Comparison of ENCODE assay signal across 8 cellular contexts in the genomic region with DNA sequence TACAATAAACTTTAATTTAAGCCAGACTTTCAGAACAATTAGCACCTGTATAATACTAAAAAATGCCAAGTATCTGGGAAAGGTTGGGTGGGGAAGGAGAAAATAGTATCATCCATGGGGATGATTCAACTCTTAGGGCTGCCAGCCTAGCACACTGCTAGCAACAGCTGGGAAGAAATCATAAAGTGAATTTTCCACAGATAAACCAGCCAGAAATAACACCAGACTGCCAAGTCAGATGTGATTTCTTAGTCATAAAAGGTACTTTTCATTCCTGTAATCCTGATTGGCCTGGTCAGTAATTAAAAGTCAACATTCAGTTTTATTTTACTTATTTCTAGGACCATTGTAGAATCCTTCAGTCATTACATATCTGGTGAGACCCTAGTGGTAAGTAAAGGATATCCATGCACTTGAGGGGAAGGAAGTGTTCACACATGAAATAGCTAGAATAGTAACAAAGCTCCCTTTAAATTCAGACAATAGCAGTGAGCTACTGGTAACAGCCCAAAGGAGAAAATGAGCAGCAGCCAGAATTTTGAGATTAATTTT. TPM values are rescaled to one million over a fixed set of nuclear protein-coding genes. Genes with fewer than 3 reads are reported as not detected.
DNase-seq lines count a peak whose midpoint lies in the region; ATAC-seq and TF ChIP-seq lines count a peak whose summit lies in the region.

No MANE protein-coding gene starts in this region.

- DNase-seq in osteocyte (ENCODE audit: extremely low spot score, unreplicated experiment) = no peak
- DNase-seq in NCI-H1436 (lab: John Stamatoyannopoulos, UW) = no peak
- no peak for DNase-seq in RPMI8226
- DNase-seq in DMS53 (lab: John Stamatoyannopoulos, UW) = no peak

- peak; percentile 40 for TF ChIP-seq CTCF in osteocyte (IDR thresholded peaks at IDR 0.05)

- ATAC-seq in GM18502 (IDR thresholded peaks at IDR 0.05; ENCODE audit: poor library complexity, unreplicated experiment) (peak; percentile 18), HG03196 (IDR thresholded peaks at IDR 0.05; ENCODE audit: unreplicated experiment) (no peak)

- H3K9me3 Mint-ChIP-seq in IgD-negative memory B cell (no peaks in the 10 kb centered on the region), osteocyte (ENCODE audit: unreplicated experiment) (no peaks in the 10 kb centered on the region)
- H3K9me3 Mint-ChIP-seq in dendritic cell treated with granulocyte-macrophage colony-stimulating factor and Interleukin-4, amounts not matched to agents 40 ng/mL and 50 ng/mL, for 4 days = no peaks in the 10 kb centered on the region

- H3K27ac Mint-ChIP-seq in IgD-negative memory B cell (peak overlapping the region in 2 of 3 donors; percentile 6 to 21), osteocyte (ENCODE audit: unreplicated experiment) (peak overlapping the region; percentile 95)
- peak overlapping the region; percentile 100 for H3K27ac Mint-ChIP-seq in dendritic cell treated with granulocyte-macrophage colony-stimulating factor and Interleukin-4, amounts not matched to agents 40 ng/mL and 50 ng/mL, for 4 days

- H3K4me1 Mint-ChIP-seq in IgD-negative memory B cell = peaks cover 32 to 57% (median 51%) of the 10 kb centered on the region in 3 donors
- peaks cover 62% of the 10 kb centered on the region for H3K4me1 Mint-ChIP-seq in dendritic cell treated with granulocyte-macrophage colony-stimulating factor and Interleukin-4, amounts not matched to agents 40 ng/mL and 50 ng/mL, for 4 days (ENCODE audit: low read depth)
- H3K4me1 Mint-ChIP-seq in osteocyte (ENCODE audit: unreplicated experiment) = peaks cover 84% of the 10 kb centered on the region

- intact Hi-C loops in dendritic cell treated with granulocyte-macrophage colony-stimulating factor and Interleukin-4, amounts not matched to agents 40 ng/mL and 50 ng/mL, for 4 days (cut with micrococcal nuclease) = loop anchor here (5.0 kb wide), 1 partner anchor 44 kb away; no protein-coding TSS in a partner anchor

- H3K36me3 Mint-ChIP-seq in IgD-negative memory B cell (no peaks in the 10 kb centered on the region), osteocyte (ENCODE audit: unreplicated experiment) (peaks cover 2% of the 10 kb centered on the region)
- H3K36me3 Mint-ChIP-seq in dendritic cell treated with granulocyte-macrophage colony-stimulating factor and Interleukin-4, amounts not matched to agents 40 ng/mL and 50 ng/mL, for 4 days (ENCODE audit: low read depth) = peaks cover 73% of the 10 kb centered on the region

- no peak overlapping the region for H3K4me3 Mint-ChIP-seq in IgD-negative memory B cell
- H3K4me3 Mint-ChIP-seq in dendritic cell treated with granulocyte-macrophage colony-stimulating factor and Interleukin-4, amounts not matched to agents 40 ng/mL and 50 ng/mL, for 4 days = peak overlapping the region; percentile 82
- H3K4me3 Mint-ChIP-seq in osteocyte (ENCODE audit: unreplicated experiment) = peak overlapping the region; percentile 4

- H3K27me3 Mint-ChIP-seq in IgD-negative memory B cell (no peaks in the 10 kb centered on the region), osteocyte (ENCODE audit: unreplicated experiment) (no peaks in the 10 kb centered on the region)
- no peaks in the 10 kb centered on the region for H3K27me3 Mint-ChIP-seq in dendritic cell treated with granulocyte-macrophage colony-stimulating factor and Interleukin-4, amounts not matched to agents 40 ng/mL and 50 ng/mL, for 4 days

RNA-seq across cellular contexts. Expression of gene LIMS1, which starts 59.4 kb away (rescaled TPM):
- polyA plus RNA-seq in IgD-negative memory B cell = 42.2 TPM
- 69.6 and 74.4 TPM in 2 replicates for total RNA-seq in osteocyte

Comparison
In these comparisons a context has a peak if more than half of its experiments do, and no peak if none do; other contexts are left out.
1. H3K27ac Mint-ChIP-seq: peak in every context shown above with its lines; median percentile 100 in dendritic cell treated with granulocyte-macrophage colony-stimulating factor and Interleukin-4, amounts not matched to agents 40 ng/mL and 50 ng/mL, for 4 days; 95 in osteocyte; 14 in IgD-negative memory B cell.
2. H3K4me3 Mint-ChIP-seq: peak in dendritic cell treated with granulocyte-macrophage colony-stimulating factor and Interleukin-4, amounts not matched to agents 40 ng/mL and 50 ng/mL, for 4 days (single experiment) and osteocyte (single experiment); none in IgD-negative memory B cell (0 of 4).